8 cellular contexts compared by ENCODE assay signal in the genomic region with DNA sequence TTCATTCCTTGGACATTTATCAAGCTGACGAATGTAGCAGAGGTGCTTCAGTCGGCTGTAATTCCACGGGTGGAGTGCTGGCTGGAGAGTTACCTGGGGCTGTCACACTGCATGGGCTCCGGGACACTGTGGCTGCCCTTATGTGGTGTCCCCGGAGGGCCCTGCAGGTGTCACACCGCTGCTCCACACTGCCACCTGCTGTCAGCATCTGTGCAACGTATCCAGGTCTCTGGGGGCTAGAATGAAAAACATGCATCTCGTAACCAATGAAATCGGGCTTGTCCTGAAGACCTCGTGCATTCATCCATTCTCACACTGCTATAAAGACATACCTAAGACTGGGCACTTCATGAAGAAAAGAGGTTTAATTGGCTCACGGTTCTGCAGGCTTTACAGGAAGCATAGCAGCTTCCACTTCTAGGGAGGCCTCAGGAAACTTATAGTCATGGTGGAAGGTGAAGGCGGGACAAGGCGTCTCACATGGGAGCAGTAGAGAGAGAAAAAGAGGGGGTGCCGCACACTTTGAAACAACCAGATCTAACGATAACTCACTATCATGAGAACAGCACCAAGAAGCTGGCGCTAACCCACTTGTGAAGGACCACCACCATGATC.
DNase-seq lines count a peak whose midpoint lies in the region; TF ChIP-seq lines count a peak whose summit lies in the region.

No MANE protein-coding gene starts in this region.

- TF ChIP-seq CTCF in NB4 (IDR thresholded peaks at IDR 0.05; ENCODE audit: low read depth, low read length), result peak; percentile 86
- TF ChIP-seq CTCF in cardiac fibroblast (IDR thresholded peaks at IDR 0.05; ENCODE audit: low read depth, low read length), result peak; percentile 94

- DNase-seq in NCI-H2029 (lab: John Stamatoyannopoulos, UW) (peak; percentile 8), NCI-H2029 treated with DMSO at 0.1 percent for 48 hours (lab: John Stamatoyannopoulos, UW) (no peak), NB4 (ENCODE audit: low read depth) (peak; percentile 68), cardiac fibroblast (ENCODE audit: low read depth in 2 of 2) (peak; percentile 42 to 54), left kidney (ENCODE audit: low read depth, low spot score) (peak; percentile 81), retina (no peak)
- DNase-seq in activated CD4-positive, CD25-positive, alpha-beta regulatory T cell (lab: John Stamatoyannopoulos, UW), result peak; percentile 68 to 88 (median 80)
- DNase-seq in stimulated activated CD4-positive, alpha-beta T cell treated with anti-CD3 and anti-CD28 coated beads, TNF-alpha, amount 100 ng/mL, for 1 hour (ENCODE audit: low read depth in 3 of 3, low spot score in 1 of 3), result peak; percentile 65 to 83 (median 68)

- H3K4me3 ChIP-seq in NB4 (ENCODE audit: low read depth, low read length) (no peak overlapping the region), cardiac fibroblast (replicated peaks in 1 of 2; ENCODE audit: low read depth in 2 of 2, low read length in 2 of 2) (no peak overlapping the region)

- no peak for TF ChIP-seq POLR2A in NB4 (IDR thresholded peaks at IDR 0.05; ENCODE audit: extremely low read depth, insufficient read length)

Comparison
In these comparisons a context has a peak if more than half of its experiments do, and no peak if none do; other contexts are left out.
1. DNase-seq: peak in NCI-H2029 (single experiment), NB4 (single experiment), activated CD4-positive, CD25-positive, alpha-beta regulatory T cell (4 of 4), cardiac fibroblast (2 of 2), left kidney (single experiment) and stimulated activated CD4-positive, alpha-beta T cell treated with anti-CD3 and anti-CD28 coated beads, TNF-alpha, amount 100 ng/mL, for 1 hour (3 of 3); none in NCI-H2029 treated with DMSO at 0.1 percent for 48 hours (single experiment) and retina (single experiment).